Comparison of ENCODE assay signal across 9 cellular contexts in genomic region chr9:72952914-72953313, GRCh38. TPM values are rescaled to one million over a fixed set of nuclear protein-coding genes. Genes with fewer than 3 reads are reported as not detected.
DNase-seq lines count a peak whose midpoint lies in the region; ATAC-seq and TF ChIP-seq lines count a peak whose summit lies in the region.
"Had no signal": no experiment of that assay in that cellular context is flagged by ENCODE, and none has a peak within 500 bp of the region (broad histone marks: within the 10 kb centered on the region; RNA-seq: fewer than 3 reads in every experiment).

Gene ALDH1A1 (minus strand): TSS chr9:72953053. CDS start chr9:72953000, 53 bp downstream.

- TF ChIP-seq CTCF in testis (IDR thresholded peaks at IDR 0.05) (no peak), RWPE1 (conservative IDR thresholded peaks at IDR 0.05; ENCODE audit: low read depth) (no peak), brain microvascular endothelial cell (IDR thresholded peaks at IDR 0.05; ENCODE audit: low read depth, low read length, missing control alignments) (no peak)

- H3K4me3 ChIP-seq in testis, result peak within 1 kb of the TSS; percentile 39 to 65
- H3K4me3 ChIP-seq in brain microvascular endothelial cell (ENCODE audit: low read depth, low read length), result no peak within 1 kb of the TSS

- POLR2A ChIA-PET in RWPE1 (lab: Yijun Ruan, JAX; ENCODE audit: low non-redundant PET), result no interaction called here

- H3K27ac ChIP-seq in adipose tissue (ENCODE audit: low read depth, low read length) (no peak within 1 kb of the TSS), testis (peak within 1 kb of the TSS; percentile 78), RWPE1 (no peak within 1 kb of the TSS), brain microvascular endothelial cell (no peak within 1 kb of the TSS)

- 4 to 10% (median 8%) methylated on average over 9 of the region's 9 CpGs for WGBS in adipose tissue, 3 donors
- 7 to 10% methylated on average over 9 of the region's 9 CpGs for WGBS in testis, 2 donors

- no peaks in the 10 kb centered on the region for H3K36me3 ChIP-seq in testis (ENCODE audit: low read depth, missing control alignments)
- H3K36me3 ChIP-seq in brain microvascular endothelial cell (replicated peaks), result no peaks in the 10 kb centered on the region

- peak; percentile 76 for ATAC-seq in left lobe of liver
- ATAC-seq in HG03442 (IDR thresholded peaks at IDR 0.05; ENCODE audit: unreplicated experiment), result no peak
- ATAC-seq in GM21367 (IDR thresholded peaks at IDR 0.05; ENCODE audit: unreplicated experiment), result no peak

- CTCF ChIA-PET in RWPE1 (lab: Yijun Ruan, JAX), result no interaction called here

- H3K27me3 ChIP-seq in testis (no peaks in the 10 kb centered on the region), brain microvascular endothelial cell (replicated peaks) (no peaks in the 10 kb centered on the region)

- TF ChIP-seq POLR2A in testis (IDR thresholded peaks at IDR 0.05), result peak; percentile 24

- in situ Hi-C loops in brain microvascular endothelial cell (cut with HindIII; ENCODE audit: low pct_ligation_motif_present, low sequenced_read_pairs), result no loop called here

- no peaks in the 10 kb centered on the region for H3K9me3 ChIP-seq in testis

- DNase-seq in LoVo (ENCODE audit: low spot score) (peak; percentile 57), left lobe of liver (ENCODE audit: low spot score) (peak; percentile 80), testis (peak; percentile 84), RWPE1 (ENCODE audit: low spot score) (no peak), brain microvascular endothelial cell (no peak)
- DNase-seq: glutamatergic neuron had no signal

- H3K4me1 ChIP-seq in testis, result peaks cover 17% of the 10 kb centered on the region

- intact Hi-C loops in testis (cut with DNase I; ENCODE audit: low total_unique reads), result no loop called here

RNA-seq across cellular contexts. Expression of gene ALDH1A1, which starts in this region (rescaled TPM):
- polyA plus RNA-seq in adipose tissue (100 to 1,000 TPM in 2 of 3 donors, 10 to 100 TPM in 1; 69.0 to 182 (median 115) TPM), testis (ENCODE audit: insufficient read depth, low read depth, low replicate concordance) (307 TPM)
- total RNA-seq in left lobe of liver (527 TPM), testis (100 to 1,000 TPM; 337 to 474 TPM)

Comparison
In these comparisons a context has a peak if more than half of its experiments do, and no peak if none do; other contexts are left out.
1. DNase-seq: peak in LoVo (single experiment), left lobe of liver (single experiment) and testis (single experiment); none in RWPE1 (single experiment) and brain microvascular endothelial cell (single experiment).
2. H3K27ac ChIP-seq: peak in testis (2 of 2); none in adipose tissue (single experiment), RWPE1 (single experiment) and brain microvascular endothelial cell (single experiment).